16 cellular contexts compared by ENCODE assay signal in genomic region chr17:10210151-10210574, GRCh38. TPM values are rescaled to one million over a fixed set of nuclear protein-coding genes. Genes with fewer than 3 reads are reported as not detected.
DNase-seq lines count a peak whose midpoint lies in the region; ATAC-seq and TF ChIP-seq lines count a peak whose summit lies in the region.
"Had no signal": no experiment of that assay in that cellular context is flagged by ENCODE, and none has a peak within 500 bp of the region (broad histone marks: within the 10 kb centered on the region; RNA-seq: fewer than 3 reads in every experiment).

No MANE protein-coding gene starts in this region.

- no peak for TF ChIP-seq CTCF in endodermal cell (conservative IDR thresholded peaks at IDR 0.05)
- no peak for TF ChIP-seq CTCF in upper lobe of right lung (IDR thresholded peaks at IDR 0.05)

- H3K79me1 ChIP-seq in mesenchymal stem cell (replicated peaks; ENCODE audit: low read length, poor library complexity, severe bottlenecking) = no peaks in the 10 kb centered on the region

- no peak overlapping the region for H3K4ac ChIP-seq in mesenchymal stem cell (ENCODE audit: low read depth in 1 of 2, low read length in 2 of 2)

- H3K4me3 Mint-ChIP-seq in endodermal cell = no peak overlapping the region
- H3K4me3 Mint-ChIP-seq: activated CD4-positive, alpha-beta T cell treated with anti-CD3 and anti-CD28 coated beads, Interleukin-2, amount 10 ng/mL, durations not matched to agents 24 days and 14 days; stimulated activated memory B cell treated with anti-CD40 and anti-IgM and Interleukin-4, amounts not matched to agents 10 μg/mL and 1 μg/mL and 100 μg/mL, for 72 hours had no signal

- H3K14ac ChIP-seq in mesenchymal stem cell (ENCODE audit: low read length in 2 of 2) = no peak overlapping the region

- H3K27ac ChIP-seq in endodermal cell (ENCODE audit: low read depth, low read length) = no peak overlapping the region
- H3K27ac ChIP-seq in mesenchymal stem cell (ENCODE audit: low read length, poor library complexity, severe bottlenecking) = no peak overlapping the region
- no peak overlapping the region for H3K27ac ChIP-seq in upper lobe of right lung
- H3K27ac ChIP-seq: 22Rv1, coronary artery had no signal

- H3K36me3 ChIP-seq in endodermal cell (ENCODE audit: control insufficient read depth, insufficient read depth, low read length) = no peaks in the 10 kb centered on the region
- no peaks in the 10 kb centered on the region for H3K36me3 ChIP-seq in mesenchymal stem cell (ENCODE audit: control insufficient read depth in 1 of 2, insufficient read depth in 2 of 2, low read depth in 1 of 2, low read length in 2 of 2)
- H3K36me3 ChIP-seq in upper lobe of right lung = no peaks in the 10 kb centered on the region

- no peak overlapping the region for H2BK5ac ChIP-seq in mesenchymal stem cell (ENCODE audit: low read depth, low read length, poor library complexity, severe bottlenecking)

- H3K36me3 Mint-ChIP-seq in endodermal cell (ENCODE audit: low read depth) = no peaks in the 10 kb centered on the region
- H3K36me3 Mint-ChIP-seq: stimulated activated memory B cell treated with anti-CD40 and anti-IgM and Interleukin-4, amounts not matched to agents 10 μg/mL and 1 μg/mL and 100 μg/mL, for 72 hours had no signal

- H3K9ac ChIP-seq in endodermal cell (ENCODE audit: extremely low read depth, low read length, poor library complexity, severe bottlenecking) = no peak overlapping the region
- no peak overlapping the region for H3K9ac ChIP-seq in mesenchymal stem cell (ENCODE audit: low read length)

- H2BK12ac ChIP-seq in mesenchymal stem cell (ENCODE audit: low read length in 2 of 2) = no peak overlapping the region

- intact Hi-C loops in upper lobe of right lung (cut with DNase I) = no loop called here

- no peak overlapping the region for H2BK15ac ChIP-seq in mesenchymal stem cell (ENCODE audit: low read depth, poor library complexity, severe bottlenecking)

- H3K9me3 ChIP-seq in endodermal cell (ENCODE audit: control insufficient read depth, low read length) (peaks cover 10% of the 10 kb centered on the region), mesenchymal stem cell (ENCODE audit: control insufficient read depth, low read length) (peaks cover 8% of the 10 kb centered on the region), upper lobe of right lung (no peaks in the 10 kb centered on the region)

- H3K27me3 ChIP-seq in endodermal cell (ENCODE audit: control insufficient read depth, insufficient read depth, low read length, poor library complexity, severe bottlenecking) = no peaks in the 10 kb centered on the region
- peaks cover 0 to 4% of the 10 kb centered on the region in 2 experiments for H3K27me3 ChIP-seq in mesenchymal stem cell (ENCODE audit: control insufficient read depth in 1 of 2, insufficient read depth in 1 of 2, low read length in 2 of 2)
- H3K27me3 ChIP-seq in upper lobe of right lung = no peaks in the 10 kb centered on the region

- H3K9me3 Mint-ChIP-seq in endodermal cell = peaks cover 9% of the 10 kb centered on the region

- peaks cover 17% of the 10 kb centered on the region for H3K4me1 Mint-ChIP-seq in endodermal cell
- H3K4me1 Mint-ChIP-seq: activated CD4-positive, alpha-beta T cell treated with anti-CD3 and anti-CD28 coated beads, Interleukin-2, amount 10 ng/mL, durations not matched to agents 24 days and 14 days; stimulated activated memory B cell treated with anti-CD40 and anti-IgM and Interleukin-4, amounts not matched to agents 10 μg/mL and 1 μg/mL and 100 μg/mL, for 72 hours had no signal

- H4K91ac ChIP-seq in mesenchymal stem cell (ENCODE audit: low read length) = no peak overlapping the region

- H2AFZ ChIP-seq in mesenchymal stem cell (ENCODE audit: low read depth, low read length) = no peak overlapping the region

- peak; percentile 34 for ATAC-seq in upper lobe of right lung
- no peak for ATAC-seq in HG02763 (IDR thresholded peaks at IDR 0.05; ENCODE audit: unreplicated experiment)
- no peak for ATAC-seq in HG03196 (IDR thresholded peaks at IDR 0.05; ENCODE audit: unreplicated experiment)
- ATAC-seq: stimulated activated memory B cell treated with anti-CD40 and anti-IgM and Interleukin-4, amounts not matched to agents 10 μg/mL and 1 μg/mL and 100 μg/mL, for 72 hours had no signal

- H2AK5ac ChIP-seq in mesenchymal stem cell (ENCODE audit: low read length, severe bottlenecking) = no peak overlapping the region

- DNase-seq in SIG-M5 treated with dmso at 0.1 percent for 504 hours (lab: John Stamatoyannopoulos, UW; ENCODE audit: unreplicated experiment) (peak; percentile 67), SIG-M5 (lab: John Stamatoyannopoulos, UW) (no peak), endodermal cell (peak; percentile 82), mesenchymal stem cell (peak; percentile 22), upper lobe of right lung (no peak), NCI-H2029 treated with DMSO at 0.1 percent for 48 hours (lab: John Stamatoyannopoulos, UW) (no peak)
- DNase-seq: activated CD4-positive, alpha-beta T cell treated with anti-CD3 and anti-CD28 coated beads, Interleukin-2, amount 10 ng/mL, durations not matched to agents 24 days and 14 days; DMS153; head of caudate nucleus; NCI-H1092; NCI-H748 treated with DMSO at 0.1 percent for 48 hours had no signal

- H4K8ac ChIP-seq in mesenchymal stem cell (ENCODE audit: low read length) = no peak overlapping the region

- H3K27ac Mint-ChIP-seq in endodermal cell = peak overlapping the region; percentile 80
- H3K27ac Mint-ChIP-seq: activated CD4-positive, alpha-beta T cell treated with anti-CD3 and anti-CD28 coated beads, Interleukin-2, amount 10 ng/mL, durations not matched to agents 24 days and 14 days; stimulated activated memory B cell treated with anti-CD40 and anti-IgM and Interleukin-4, amounts not matched to agents 10 μg/mL and 1 μg/mL and 100 μg/mL, for 72 hours had no signal

- H3K4me1 ChIP-seq in endodermal cell (ENCODE audit: control insufficient read depth, insufficient read depth, low read length) (no peaks in the 10 kb centered on the region), mesenchymal stem cell (ENCODE audit: control insufficient read depth, insufficient read depth, low read depth, low read length) (no peaks in the 10 kb centered on the region), upper lobe of right lung (no peaks in the 10 kb centered on the region)

- no peak overlapping the region for H3K4me3 ChIP-seq in endodermal cell (ENCODE audit: low read length)
- no peak overlapping the region for H3K4me3 ChIP-seq in mesenchymal stem cell (ENCODE audit: insufficient read depth in 1 of 2, low read depth in 1 of 2, low read length in 2 of 2)
- H3K4me3 ChIP-seq in upper lobe of right lung = no peak overlapping the region
- H3K4me3 ChIP-seq: coronary artery had no signal

- no peak overlapping the region for H3K18ac ChIP-seq in mesenchymal stem cell (ENCODE audit: low read depth in 1 of 2, low read length in 2 of 2)

- H3K4me2 ChIP-seq in mesenchymal stem cell (ENCODE audit: low read length, poor library complexity, severe bottlenecking) = no peak overlapping the region

- no peaks in the 10 kb centered on the region for H3K27me3 Mint-ChIP-seq in endodermal cell (ENCODE audit: insufficient read depth)
- H3K27me3 Mint-ChIP-seq: activated CD4-positive, alpha-beta T cell treated with anti-CD3 and anti-CD28 coated beads, Interleukin-2, amount 10 ng/mL, durations not matched to agents 24 days and 14 days; stimulated activated memory B cell treated with anti-CD40 and anti-IgM and Interleukin-4, amounts not matched to agents 10 μg/mL and 1 μg/mL and 100 μg/mL, for 72 hours had no signal

- no peak overlapping the region for H3K23ac ChIP-seq in mesenchymal stem cell (ENCODE audit: low read length in 2 of 2)

- H2BK120ac ChIP-seq in mesenchymal stem cell (ENCODE audit: low read depth, low read length) = no peak overlapping the region

- WGBS in endodermal cell (ENCODE audit: insufficient coverage in 1 of 2, insufficient read length in 1 of 2), 2 experiments = 64 to 71% methylated on average over 6 of the region's 6 CpGs
- 79% methylated on average over 6 of the region's 6 CpGs for WGBS in mesenchymal stem cell

RNA-seq across cellular contexts. Expression of gene GAS7, which starts 11.8 kb away (rescaled TPM):
- 10 to 100 TPM in 1 of 2 donors, 1 to 10 TPM in 1; 8.6 to 14.7 TPM for total RNA-seq in endodermal cell
- 7.1 TPM for polyA plus RNA-seq in endodermal cell (2013, experiment 1 of 2)
- polyA plus RNA-seq in endodermal cell (2013, experiment 2 of 2) = 7.9 TPM
- polyA plus RNA-seq in mesenchymal stem cell (2013, experiment 1 of 2) = 20.4 TPM
- 21.6 TPM for polyA plus RNA-seq in mesenchymal stem cell (2013, experiment 2 of 2)
- total RNA-seq in upper lobe of right lung = 50.6 TPM

Comparison
In these comparisons a context has a peak if more than half of its experiments do, and no peak if none do; other contexts are left out.
1. DNase-seq: peak in SIG-M5 treated with dmso at 0.1 percent for 504 hours (single experiment), endodermal cell (single experiment) and mesenchymal stem cell (single experiment); none in SIG-M5 (single experiment), upper lobe of right lung (single experiment) and NCI-H2029 treated with DMSO at 0.1 percent for 48 hours (single experiment).